Comparison of ENCODE assay signal across 2 cellular contexts in the genomic region with DNA sequence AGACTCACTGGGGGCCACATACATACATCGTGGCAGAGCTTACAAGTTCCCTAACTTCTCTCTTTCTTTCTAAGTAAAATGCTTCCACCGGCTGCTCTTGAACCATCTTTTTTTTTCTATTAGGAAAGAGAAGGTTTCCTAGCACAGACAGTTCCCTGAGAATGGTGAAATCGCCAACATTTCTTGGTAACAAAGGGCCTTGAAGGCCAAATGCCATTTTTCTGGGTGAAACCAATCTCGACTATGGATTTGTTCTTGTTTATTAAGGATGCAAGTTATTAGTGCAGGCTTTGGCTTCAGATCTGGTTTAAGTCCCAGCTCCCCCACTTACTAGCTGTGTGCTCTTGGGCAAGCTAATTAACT.
TF ChIP-seq lines count a peak whose summit lies in the region.

No MANE protein-coding gene starts in this region.

TF ChIP-seq in A549, 52 proteins besides CTCF, POLR2A, EP300 and RAD21:
- TF ChIP-seq, protein P1, sequence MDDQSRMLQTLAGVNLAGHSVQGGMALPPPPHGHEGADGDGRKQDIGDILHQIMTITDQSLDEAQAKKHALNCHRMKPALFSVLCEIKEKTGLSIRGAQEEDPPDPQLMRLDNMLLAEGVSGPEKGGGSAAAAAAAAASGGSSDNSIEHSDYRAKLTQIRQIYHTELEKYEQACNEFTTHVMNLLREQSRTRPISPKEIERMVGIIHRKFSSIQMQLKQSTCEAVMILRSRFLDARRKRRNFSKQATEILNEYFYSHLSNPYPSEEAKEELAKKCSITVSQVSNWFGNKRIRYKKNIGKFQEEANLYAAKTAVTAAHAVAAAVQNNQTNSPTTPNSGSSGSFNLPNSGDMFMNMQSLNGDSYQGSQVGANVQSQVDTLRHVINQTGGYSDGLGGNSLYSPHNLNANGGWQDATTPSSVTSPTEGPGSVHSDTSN (IDR thresholded peaks at IDR 0.05), result no peak
- TF ChIP-seq RCOR1 (IDR thresholded peaks at IDR 0.05; ENCODE audit: low read depth, low read length), result no peak

TF ChIP-seq in IMR-90, 13 proteins besides CTCF, POLR2A, EP300 and RAD21 (continued from another document):
- TF ChIP-seq, protein P2, sequence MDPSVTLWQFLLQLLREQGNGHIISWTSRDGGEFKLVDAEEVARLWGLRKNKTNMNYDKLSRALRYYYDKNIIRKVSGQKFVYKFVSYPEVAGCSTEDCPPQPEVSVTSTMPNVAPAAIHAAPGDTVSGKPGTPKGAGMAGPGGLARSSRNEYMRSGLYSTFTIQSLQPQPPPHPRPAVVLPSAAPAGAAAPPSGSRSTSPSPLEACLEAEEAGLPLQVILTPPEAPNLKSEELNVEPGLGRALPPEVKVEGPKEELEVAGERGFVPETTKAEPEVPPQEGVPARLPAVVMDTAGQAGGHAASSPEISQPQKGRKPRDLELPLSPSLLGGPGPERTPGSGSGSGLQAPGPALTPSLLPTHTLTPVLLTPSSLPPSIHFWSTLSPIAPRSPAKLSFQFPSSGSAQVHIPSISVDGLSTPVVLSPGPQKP (IDR thresholded peaks at IDR 0.05; ENCODE audit: borderline replicate concordance, low read depth, low read length), result no peak
- no peak for TF ChIP-seq NFE2L2 (IDR thresholded peaks at IDR 0.05; ENCODE audit: low read depth, low read length)
- TF ChIP-seq USF2 (IDR thresholded peaks at IDR 0.05; ENCODE audit: low read depth, low read length), result no peak
- TF ChIP-seq BHLHE40 (IDR thresholded peaks at IDR 0.05; ENCODE audit: low read depth, low read length), result no peak
- no peak for TF ChIP-seq MAZ (IDR thresholded peaks at IDR 0.05; ENCODE audit: borderline replicate concordance, low read depth, low read length)
- TF ChIP-seq RCOR1 (IDR thresholded peaks at IDR 0.05; ENCODE audit: insufficient replicate concordance, low read length), result no peak
